8 cellular contexts compared by ENCODE assay signal in genomic region chr18:67514901-67515540, GRCh38. TPM values are rescaled to one million over a fixed set of nuclear protein-coding genes. Genes with fewer than 3 reads are reported as not detected.
DNase-seq lines count a peak whose midpoint lies in the region; ATAC-seq and TF ChIP-seq lines count a peak whose summit lies in the region.

No MANE protein-coding gene starts in this region.

- peaks cover 39% of the 10 kb centered on the region for H3K79me2 ChIP-seq in mammary epithelial cell (ENCODE audit: insufficient read depth, low read length)

- H3K9ac ChIP-seq in mammary epithelial cell (ENCODE audit: insufficient read depth, low read length) = peak overlapping the region; percentile 93

- H3K9me3 ChIP-seq in A673 (ENCODE audit: low read depth, low read length, poor library complexity, severe bottlenecking) (no peaks in the 10 kb centered on the region), mammary epithelial cell (replicated peaks; ENCODE audit: insufficient read depth, low read length) (no peaks in the 10 kb centered on the region), mesodermal cell (ENCODE audit: control insufficient read depth, low read length) (no peaks in the 10 kb centered on the region), transverse colon (no peaks in the 10 kb centered on the region)

- peak overlapping the region; percentile 85 for H3K4me3 ChIP-seq in A673 (ENCODE audit: low read depth, low read length, poor library complexity, severe bottlenecking)
- H3K4me3 ChIP-seq in mammary epithelial cell (replicated peaks in 1 of 3; ENCODE audit: insufficient read depth in 1 of 3, low read depth in 2 of 3, low read length in 3 of 3) = peak overlapping the region; percentile 75 to 96 (median 91)
- H3K4me3 ChIP-seq in mesodermal cell (ENCODE audit: extremely low read depth, insufficient read depth, low read length, poor library complexity, severe bottlenecking) = peak overlapping the region; percentile 81
- H3K4me3 ChIP-seq in transverse colon = peak overlapping the region in 2 of 4 donors; percentile 78 to 85

- peak overlapping the region; percentile 90 for H3K27ac ChIP-seq in A673 (ENCODE audit: low read depth, low read length, poor library complexity, severe bottlenecking)
- no peak overlapping the region for H3K27ac ChIP-seq in mammary epithelial cell (ENCODE audit: insufficient read depth, low read depth, low read length)
- no peak overlapping the region for H3K27ac ChIP-seq in mesodermal cell (ENCODE audit: low read depth, low read length, severe bottlenecking)
- H3K27ac ChIP-seq in transverse colon = no peak overlapping the region

- 100% methylated on average over 6 of the region's 6 CpGs for WGBS in mammary epithelial cell (ENCODE audit: low coverage, missing lambda C conversion rate)
- 40 to 58% methylated on average over 1 to 4 of the region's 6 CpGs for WGBS in mesodermal cell (ENCODE audit: insufficient coverage in 2 of 2), 2 experiments
- WGBS in transverse colon (ENCODE audit: low coverage in 1 of 2), 2 donors = 60 to 83% methylated on average over 6 of the region's 6 CpGs

- DNase-seq in A673 (ENCODE audit: low spot score) (no peak), HCEC 1CT (peak; percentile 27), mammary epithelial cell (no peak), transverse colon (no peak), HPDE6-E6E7 (ENCODE audit: extremely low spot score) (no peak), KG1 (lab: John Stamatoyannopoulos, UW) (no peak)

- TF ChIP-seq POLR2A in transverse colon (IDR thresholded peaks at IDR 0.05) = no peak

- H3K36me3 ChIP-seq in A673 (ENCODE audit: insufficient read depth, low read length, poor library complexity, severe bottlenecking) (peaks cover 48% of the 10 kb centered on the region), mammary epithelial cell (ENCODE audit: insufficient read depth, low read length) (no peaks in the 10 kb centered on the region), mesodermal cell (ENCODE audit: control insufficient read depth, insufficient read depth, low read length) (peaks cover 23% of the 10 kb centered on the region), transverse colon (no peaks in the 10 kb centered on the region)

- intact Hi-C loops in A673 (cut with micrococcal nuclease; ENCODE audit: unreplicated experiment) = loop anchor here (5.0 to 10.0 kb wide), 5 partner anchors 80 to 1150 kb away; no protein-coding TSS in a partner anchor
- intact Hi-C loops in mammary epithelial cell (cut with micrococcal nuclease) = loop anchor here (5.0 to 10.0 kb wide), 4 partner anchors 192 to 762 kb away; no protein-coding TSS in a partner anchor
- intact Hi-C loops in transverse colon (cut with DNase I; ENCODE audit: low total_unique reads) = no loop called here

- H3K4me1 ChIP-seq in A673 (ENCODE audit: insufficient read depth, low read length, poor library complexity, severe bottlenecking) = peaks cover 11% of the 10 kb centered on the region
- H3K4me1 ChIP-seq in mammary epithelial cell (ENCODE audit: insufficient read depth, low read length) = peaks cover 8% of the 10 kb centered on the region
- peaks cover 6% of the 10 kb centered on the region for H3K4me1 ChIP-seq in mesodermal cell (ENCODE audit: control insufficient read depth, insufficient read depth, low read length, poor library complexity, severe bottlenecking)
- H3K4me1 ChIP-seq in transverse colon = peaks cover 0 to 15% (median 7%) of the 10 kb centered on the region in 4 donors

- TF ChIP-seq CTCF in A673 (conservative IDR thresholded peaks at IDR 0.05; ENCODE audit: low read depth, low read length) (no peak), mammary epithelial cell (conservative IDR thresholded peaks at IDR 0.05 in 1 of 2, IDR thresholded peaks at IDR 0.05 in 1 of 2; ENCODE audit: extremely low read depth in 1 of 2, insufficient read depth in 1 of 2, low read depth in 1 of 2, low read length in 2 of 2) (no peak), transverse colon (IDR thresholded peaks at IDR 0.05) (no peak)

- no peaks in the 10 kb centered on the region for H4K20me1 ChIP-seq in mammary epithelial cell (ENCODE audit: insufficient read depth, low read length)

- ATAC-seq in HG03159 (IDR thresholded peaks at IDR 0.05; ENCODE audit: unreplicated experiment) = no peak

- POLR2A ChIA-PET in A673 (lab: Charles Lee; ENCODE audit: low non-redundant PET) = no interaction called here

- dilution Hi-C loops in mammary epithelial cell (cut with HindIII; ENCODE audit: low sequenced_read_pairs) = no loop called here

- peak overlapping the region; percentile 38 for H2AFZ ChIP-seq in mammary epithelial cell (ENCODE audit: low read depth, low read length)

- peak overlapping the region; percentile 75 for H3K4me2 ChIP-seq in mammary epithelial cell (ENCODE audit: insufficient read depth, low read depth, low read length)

- BruUV-seq in A673 (replicated peaks; lab: Mats Ljungman, UMichigan) (no TSS peak), mammary epithelial cell (replicated peaks; lab: Mats Ljungman, UMichigan) (TSS peak; percentile 19)

- TF ChIP-seq EP300 in transverse colon (IDR thresholded peaks at IDR 0.05; ENCODE audit: low read depth) = no peak

- in situ Hi-C loops in mammary epithelial cell (cut with MboI; ENCODE audit: low sequenced_read_pairs in 2 of 2) (loop anchor here (10.0 kb wide), 2 partner anchors 300 to 1110 kb away; no protein-coding TSS in a partner anchor), transverse colon (cut with MboI; ENCODE audit: low pct_ligation_motif_present in 1 of 4, low pct_unique_long_range_greater_than_20kb in 1 of 4, low sequenced_read_pairs in 3 of 4) (no loop called here)

- CTCF ChIA-PET in A673 (lab: Charles Lee) (no interaction called here), mammary epithelial cell (lab: Charles Lee; ENCODE audit: low non-redundant PET) (no interaction called here)

- H3K27me3 ChIP-seq in A673 (replicated peaks; ENCODE audit: insufficient read depth, low read depth, low read length, poor library complexity) = no peaks in the 10 kb centered on the region
- no peaks in the 10 kb centered on the region for H3K27me3 ChIP-seq in mammary epithelial cell (ENCODE audit: insufficient read depth, low read length)
- peaks cover 4% of the 10 kb centered on the region for H3K27me3 ChIP-seq in transverse colon

RNA-seq across cellular contexts. Expression of gene DSEL, which starts 1.5 kb away (rescaled TPM):
- total RNA-seq in A673 (2021) = 24.9 and 30.8 TPM in 2 replicates
- total RNA-seq in mammary epithelial cell = 1 to 10 TPM; 4.8 to 6.0 TPM
- polyA plus RNA-seq in mammary epithelial cell = 3.6 TPM
- polyA minus RNA-seq in mammary epithelial cell = 11.2 TPM
- 2.2 TPM for polyA plus RNA-seq in mesodermal cell (2013, experiment 1 of 2)
- polyA plus RNA-seq in mesodermal cell (2013, experiment 2 of 2) = 2.1 TPM
- 1 to 10 TPM; 1.2 to 5.1 (median 2.0) TPM for total RNA-seq in transverse colon

Comparison
In these comparisons a context has a peak if more than half of its experiments do, and no peak if none do; other contexts are left out.
1. in situ Hi-C loops: an anchor here in mammary epithelial cell (10.0 kb wide); none called in transverse colon.